Comparison of ENCODE assay signal across 19 cellular contexts in genomic region chr19:28397311-28397710, GRCh38.
"Had no signal": no experiment of that assay in that cellular context is flagged by ENCODE, and none has a peak within 500 bp of the region (broad histone marks: within the 10 kb centered on the region; RNA-seq: fewer than 3 reads in every experiment).

No MANE protein-coding gene starts in this region.

- H3K27ac Mint-ChIP-seq: endodermal cell; naive B cell; nephron; stimulated activated effector memory CD8-positive, alpha-beta T cell treated with anti-CD3 and anti-CD28 coated beads, Interleukin-12 subunit alpha, Interleukin-12 subunit beta, amount 100 ng/mL, for 72 hours; type B pancreatic cell had no signal

- H3K36me3 ChIP-seq: right lobe of liver, suprapubic skin, thyroid gland had no signal

- H3K4me3 Mint-ChIP-seq: endodermal cell; naive B cell; nephron; stimulated activated effector memory CD8-positive, alpha-beta T cell treated with anti-CD3 and anti-CD28 coated beads, Interleukin-12 subunit alpha, Interleukin-12 subunit beta, amount 100 ng/mL, for 72 hours; type B pancreatic cell had no signal

- H3K9me3 Mint-ChIP-seq: nephron, type B pancreatic cell had no signal

- DNase-seq: effector CD4-positive, alpha-beta T cell; endodermal cell; foreskin melanocyte; head of caudate nucleus; kidney; mesendoderm; naive B cell; psoas muscle; retina; right lobe of liver; stimulated activated CD4-positive, alpha-beta T cell treated with anti-CD3 and anti-CD28 coated beads, Interleukin-4, amount 100 ng/mL, for 1 hour; stimulated activated CD8-positive, alpha-beta memory T cell treated with anti-CD3 and anti-CD28 coated beads, Interleukin-4, amount 100 ng/mL, for 48 hours; stimulated activated naive CD8-positive, alpha-beta T cell treated with anti-CD3 and anti-CD28 coated beads, Interleukin-15, Interleukin-2, amounts not matched to agents 100 U/mL and 50 U/mL, for 24 hours; thyroid gland had no signal

- H3K27ac ChIP-seq: hepatocyte, psoas muscle, right lobe of liver, suprapubic skin, thyroid gland had no signal

- H3K36me3 Mint-ChIP-seq: stimulated activated effector memory CD8-positive, alpha-beta T cell treated with anti-CD3 and anti-CD28 coated beads, Interleukin-12 subunit alpha, Interleukin-12 subunit beta, amount 100 ng/mL, for 72 hours; type B pancreatic cell had no signal

- H3K79me2 ChIP-seq: hepatocyte had no signal

- H3K9me3 ChIP-seq: psoas muscle, right lobe of liver, suprapubic skin, thyroid gland had no signal

- H3K27me3 ChIP-seq: hepatocyte, right lobe of liver, suprapubic skin, thyroid gland had no signal

- H2AFZ ChIP-seq: hepatocyte had no signal

- H3K4me1 ChIP-seq: psoas muscle, right lobe of liver, suprapubic skin, thyroid gland had no signal

- H3K4me2 ChIP-seq: hepatocyte had no signal

- H3K4me1 Mint-ChIP-seq: stimulated activated effector memory CD8-positive, alpha-beta T cell treated with anti-CD3 and anti-CD28 coated beads, Interleukin-12 subunit alpha, Interleukin-12 subunit beta, amount 100 ng/mL, for 72 hours had no signal

- H3K4me3 ChIP-seq: hepatocyte, psoas muscle, right lobe of liver, suprapubic skin, thyroid gland had no signal
